In the genomic region with DNA sequence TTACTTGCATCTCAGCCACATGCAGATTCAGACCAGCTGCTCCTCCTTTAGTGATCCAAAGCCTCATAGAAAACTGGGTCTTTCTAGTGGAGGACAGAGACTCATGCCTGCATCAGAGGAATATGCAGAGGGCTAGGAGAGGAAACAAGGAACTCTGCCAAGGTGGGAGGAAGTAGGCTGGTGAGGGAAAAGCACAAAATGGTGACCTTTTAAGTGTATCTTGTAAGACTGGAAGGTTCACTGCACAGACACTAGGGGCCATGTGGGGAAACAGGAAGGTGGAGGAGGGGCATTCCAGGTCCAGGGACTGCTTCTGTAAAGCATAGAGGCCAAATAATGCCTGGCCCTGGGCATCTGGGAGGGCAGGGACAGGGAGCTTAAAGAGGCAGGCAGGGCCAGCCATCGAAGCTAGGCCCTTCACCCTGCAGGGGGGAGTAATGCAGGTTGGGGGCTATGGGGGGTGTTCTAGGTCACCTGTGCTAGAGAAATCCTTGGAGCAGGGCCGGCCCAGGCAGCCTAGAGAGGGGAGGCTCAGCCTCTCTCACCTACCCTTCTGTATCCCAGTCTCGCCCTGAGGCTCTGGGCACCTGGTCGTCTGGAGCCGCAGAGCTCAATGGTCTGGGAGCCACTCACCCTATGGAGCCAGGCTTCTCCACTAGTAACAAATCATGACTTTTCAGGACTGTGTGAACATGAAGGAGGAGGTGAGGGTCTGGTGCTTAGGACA, we compare ENCODE assay signal across 12 cellular contexts.
DNase-seq lines count a peak whose midpoint lies in the region; ATAC-seq lines count a peak whose summit lies in the region.
"Had no signal": no experiment of that assay in that cellular context is flagged by ENCODE, and none has a peak within 500 bp of the region (broad histone marks: within the 10 kb centered on the region; RNA-seq: fewer than 3 reads in every experiment).

No MANE protein-coding gene starts in this region.

- no peak for ATAC-seq in effector memory CD8-positive, alpha-beta T cell (replicated peaks)
- ATAC-seq: activated naive CD8-positive, alpha-beta T cell treated with anti-CD3 and anti-CD28 coated beads, Interleukin-2, amount 50 U/mL, for 24 hours had no signal

- no peak overlapping the region for H3K4me3 Mint-ChIP-seq in effector memory CD8-positive, alpha-beta T cell
- H3K4me3 Mint-ChIP-seq: activated naive CD8-positive, alpha-beta T cell treated with anti-CD3 and anti-CD28 coated beads, Interleukin-2, amount 50 U/mL, for 24 hours had no signal

- H3K9me3 Mint-ChIP-seq in effector memory CD8-positive, alpha-beta T cell: no peaks in the 10 kb centered on the region
- H3K9me3 Mint-ChIP-seq: activated naive CD8-positive, alpha-beta T cell treated with anti-CD3 and anti-CD28 coated beads, Interleukin-2, amount 50 U/mL, for 24 hours had no signal

- peaks cover 0 to 3% of the 10 kb centered on the region in 2 donors for H3K4me1 Mint-ChIP-seq in effector memory CD8-positive, alpha-beta T cell (ENCODE audit: low read depth in 2 of 2)

- H3K27me3 Mint-ChIP-seq in effector memory CD8-positive, alpha-beta T cell: no peaks in the 10 kb centered on the region
- H3K27me3 Mint-ChIP-seq: activated naive CD8-positive, alpha-beta T cell treated with anti-CD3 and anti-CD28 coated beads, Interleukin-2, amount 50 U/mL, for 24 hours had no signal

- peak overlapping the region; percentile 57 to 68 for H3K27ac Mint-ChIP-seq in effector memory CD8-positive, alpha-beta T cell
- H3K27ac Mint-ChIP-seq: activated naive CD8-positive, alpha-beta T cell treated with anti-CD3 and anti-CD28 coated beads, Interleukin-2, amount 50 U/mL, for 24 hours had no signal

- DNase-seq in NCI-H146 (lab: John Stamatoyannopoulos, UW): peak; percentile 18
- DNase-seq in NCI-H146 treated with DMSO at 0.1 percent for 48 hours (lab: John Stamatoyannopoulos, UW; ENCODE audit: unreplicated experiment): no peak
- peak; percentile 84 for DNase-seq in NCI-H2029 treated with DMSO at 0.1 percent for 48 hours (lab: John Stamatoyannopoulos, UW)
- no peak for DNase-seq in effector memory CD8-positive, alpha-beta T cell
- DNase-seq in retina: peak; percentile 42
- no peak for DNase-seq in GDM1 (lab: John Stamatoyannopoulos, UW)
- no peak for DNase-seq in activated CD4-positive, alpha-beta T cell treated with anti-CD3 and anti-CD28 coated beads, Interleukin-2, amount 50 U/mL, for 48 hours
- no peak for DNase-seq in stimulated activated CD4-positive, alpha-beta T cell treated with anti-CD3 and anti-CD28 coated beads, Interleukin-15, amount 100 ng/mL, for 24 hours
- DNase-seq: activated naive CD8-positive, alpha-beta T cell treated with anti-CD3 and anti-CD28 coated beads, Interleukin-2, amount 50 U/mL, for 24 hours; kidney glomerular epithelial cell; NCI-H748 treated with DMSO at 0.1 percent for 48 hours; stimulated activated CD8-positive, alpha-beta memory T cell treated with anti-CD3 and anti-CD28 coated beads, Interleukin-4, amount 100 ng/mL, for 48 hours had no signal

- H3K36me3 Mint-ChIP-seq in effector memory CD8-positive, alpha-beta T cell (ENCODE audit: insufficient read depth): no peaks in the 10 kb centered on the region

Comparison
In these comparisons a context has a peak if more than half of its experiments do, and no peak if none do; other contexts are left out.
1. DNase-seq: peak in NCI-H146 (single experiment), NCI-H2029 treated with DMSO at 0.1 percent for 48 hours (single experiment) and retina (single experiment); none in NCI-H146 treated with DMSO at 0.1 percent for 48 hours (single experiment), effector memory CD8-positive, alpha-beta T cell (0 of 3), GDM1 (single experiment), activated CD4-positive, alpha-beta T cell treated with anti-CD3 and anti-CD28 coated beads, Interleukin-2, amount 50 U/mL, for 48 hours (0 of 2) and stimulated activated CD4-positive, alpha-beta T cell treated with anti-CD3 and anti-CD28 coated beads, Interleukin-15, amount 100 ng/mL, for 24 hours (single experiment).